In genomic region chr16:14095883-14096551, GRCh38 we compare ENCODE assay signal across 1 cellular context.
TF ChIP-seq lines count a peak whose summit lies in the region.

No MANE protein-coding gene starts in this region.

TF ChIP-seq in HEK293, 187 proteins besides CTCF, POLR2A, EP300 and RAD21 (continued from another document and continues in another):
- TF ChIP-seq ZNF362 (tag by site-specific recombination; IDR thresholded peaks at IDR 0.05) (no peak), ZNF704 (tag by site-specific recombination; IDR thresholded peaks at IDR 0.05) (0 out of 2 replicates have a peak, but pooled peaks have one; percentile 47), ZNF473 (tag by site-specific recombination; IDR thresholded peaks at IDR 0.05) (no peak), KLF10 (tag by site-specific recombination; IDR thresholded peaks at IDR 0.05) (no peak), ZNF394 (tag by site-specific recombination; IDR thresholded peaks at IDR 0.05; ENCODE audit: borderline replicate concordance) (peak; percentile 97), SP3 (tag by site-specific recombination; IDR thresholded peaks at IDR 0.05) (no peak; the same call in 1 of the 2 replicates), ZNF791 (tag by site-specific recombination; IDR thresholded peaks at IDR 0.05) (0 out of 2 replicates have a peak, but pooled peaks have one; percentile 48), ZNF416 (tag by site-specific recombination; IDR thresholded peaks at IDR 0.05) (no peak), ZBTB17 (tag by site-specific recombination; IDR thresholded peaks at IDR 0.05) (no peak), ZSCAN4 (tag by site-specific recombination; IDR thresholded peaks at IDR 0.05) (no peak), FEZF1 (tag by site-specific recombination; IDR thresholded peaks at IDR 0.05) (no peak), YY1 (tag by site-specific recombination; IDR thresholded peaks at IDR 0.05) (no peak), ZNF555 (tag by site-specific recombination; conservative IDR thresholded peaks at IDR 0.05) (peak; percentile 82), ZNF639 (tag by site-specific recombination; IDR thresholded peaks at IDR 0.05) (peak; percentile 78), ZNF571 (tag by site-specific recombination; IDR thresholded peaks at IDR 0.05) (no peak), OSR2 (tag by site-specific recombination; IDR thresholded peaks at IDR 0.05) (no peak), ZNF174 (tag by site-specific recombination; IDR thresholded peaks at IDR 0.05) (no peak), ZNF10 (tag by site-specific recombination; IDR thresholded peaks at IDR 0.05) (no peak), ZNF16 (tag by site-specific recombination; IDR thresholded peaks at IDR 0.05; ENCODE audit: low read depth) (no peak), ZNF513 (tag by site-specific recombination; IDR thresholded peaks at IDR 0.05) (no peak), ZNF114 (tag by site-specific recombination; IDR thresholded peaks at IDR 0.05) (no peak), SP2 (tag by site-specific recombination; IDR thresholded peaks at IDR 0.05) (no peak), ZNF658 (tag by site-specific recombination; IDR thresholded peaks at IDR 0.05) (no peak), ZNF677 (tag by site-specific recombination; IDR thresholded peaks at IDR 0.05) (no peak), ZXDB (tag by site-specific recombination; IDR thresholded peaks at IDR 0.05) (peak; percentile 59; the same call in 1 of the 2 replicates), ZBTB21 (tag by site-specific recombination; IDR thresholded peaks at IDR 0.05) (peak; percentile 40; the same call in 1 of the 2 replicates), ZNF148 (tag by site-specific recombination; IDR thresholded peaks at IDR 0.05; ENCODE audit: borderline replicate concordance) (no peak), KLF17 (tag by site-specific recombination; IDR thresholded peaks at IDR 0.05) (no peak), ZNF549 (tag by site-specific recombination; IDR thresholded peaks at IDR 0.05) (no peak), ZNF76 (tag by site-specific recombination; IDR thresholded peaks at IDR 0.05; ENCODE audit: borderline replicate concordance, low read depth) (no peak), SCRT2 (tag by site-specific recombination; IDR thresholded peaks at IDR 0.05) (no peak), ZNF138 (tag by site-specific recombination; IDR thresholded peaks at IDR 0.05; ENCODE audit: borderline replicate concordance) (peak; percentile 66; the same call in 1 of the 2 replicates), ZNF747 (tag by site-specific recombination; IDR thresholded peaks at IDR 0.05) (no peak), REPIN1 (tag by site-specific recombination; IDR thresholded peaks at IDR 0.05; ENCODE audit: low read depth) (no peak), ZNF501 (tag by site-specific recombination; IDR thresholded peaks at IDR 0.05) (peak; percentile 61; the same call in 1 of the 2 replicates), ZNF354C (tag by site-specific recombination; IDR thresholded peaks at IDR 0.05; ENCODE audit: borderline replicate concordance, low read depth) (0 out of 2 replicates have a peak, but pooled peaks have one; percentile 42), ZNF2 (tag by site-specific recombination; IDR thresholded peaks at IDR 0.05) (no peak), ZBTB20 (tag by site-specific recombination; IDR thresholded peaks at IDR 0.05) (no peak), ZSCAN16 (tag by site-specific recombination; IDR thresholded peaks at IDR 0.05) (no peak)
- TF ChIP-seq, protein P1, sequence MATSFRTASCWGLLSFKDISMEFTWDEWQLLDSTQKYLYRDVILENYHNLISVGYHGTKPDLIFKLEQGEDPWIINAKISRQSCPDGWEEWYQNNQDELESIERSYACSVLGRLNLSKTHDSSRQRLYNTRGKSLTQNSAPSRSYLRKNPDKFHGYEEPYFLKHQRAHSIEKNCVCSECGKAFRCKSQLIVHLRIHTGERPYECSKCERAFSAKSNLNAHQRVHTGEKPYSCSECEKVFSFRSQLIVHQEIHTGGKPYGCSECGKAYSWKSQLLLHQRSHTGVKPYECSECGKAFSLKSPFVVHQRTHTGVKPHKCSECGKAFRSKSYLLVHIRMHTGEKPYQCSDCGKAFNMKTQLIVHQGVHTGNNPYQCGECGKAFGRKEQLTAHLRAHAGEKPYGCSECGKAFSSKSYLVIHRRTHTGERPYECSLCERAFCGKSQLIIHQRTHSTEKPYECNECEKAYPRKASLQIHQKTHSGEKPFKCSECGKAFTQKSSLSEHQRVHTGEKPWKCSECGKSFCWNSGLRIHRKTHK (tag by site-specific recombination; IDR thresholded peaks at IDR 0.05): no peak
- TF ChIP-seq, protein P2, sequence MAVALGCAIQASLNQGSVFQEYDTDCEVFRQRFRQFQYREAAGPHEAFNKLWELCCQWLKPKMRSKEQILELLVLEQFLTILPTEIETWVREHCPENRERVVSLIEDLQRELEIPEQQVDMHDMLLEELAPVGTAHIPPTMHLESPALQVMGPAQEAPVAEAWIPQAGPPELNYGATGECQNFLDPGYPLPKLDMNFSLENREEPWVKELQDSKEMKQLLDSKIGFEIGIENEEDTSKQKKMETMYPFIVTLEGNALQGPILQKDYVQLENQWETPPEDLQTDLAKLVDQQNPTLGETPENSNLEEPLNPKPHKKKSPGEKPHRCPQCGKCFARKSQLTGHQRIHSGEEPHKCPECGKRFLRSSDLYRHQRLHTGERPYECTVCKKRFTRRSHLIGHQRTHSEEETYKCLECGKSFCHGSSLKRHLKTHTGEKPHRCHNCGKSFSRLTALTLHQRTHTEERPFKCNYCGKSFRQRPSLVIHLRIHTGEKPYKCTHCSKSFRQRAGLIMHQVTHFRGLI (tag by site-specific recombination; IDR thresholded peaks at IDR 0.05): no peak
- TF ChIP-seq, protein P3, sequence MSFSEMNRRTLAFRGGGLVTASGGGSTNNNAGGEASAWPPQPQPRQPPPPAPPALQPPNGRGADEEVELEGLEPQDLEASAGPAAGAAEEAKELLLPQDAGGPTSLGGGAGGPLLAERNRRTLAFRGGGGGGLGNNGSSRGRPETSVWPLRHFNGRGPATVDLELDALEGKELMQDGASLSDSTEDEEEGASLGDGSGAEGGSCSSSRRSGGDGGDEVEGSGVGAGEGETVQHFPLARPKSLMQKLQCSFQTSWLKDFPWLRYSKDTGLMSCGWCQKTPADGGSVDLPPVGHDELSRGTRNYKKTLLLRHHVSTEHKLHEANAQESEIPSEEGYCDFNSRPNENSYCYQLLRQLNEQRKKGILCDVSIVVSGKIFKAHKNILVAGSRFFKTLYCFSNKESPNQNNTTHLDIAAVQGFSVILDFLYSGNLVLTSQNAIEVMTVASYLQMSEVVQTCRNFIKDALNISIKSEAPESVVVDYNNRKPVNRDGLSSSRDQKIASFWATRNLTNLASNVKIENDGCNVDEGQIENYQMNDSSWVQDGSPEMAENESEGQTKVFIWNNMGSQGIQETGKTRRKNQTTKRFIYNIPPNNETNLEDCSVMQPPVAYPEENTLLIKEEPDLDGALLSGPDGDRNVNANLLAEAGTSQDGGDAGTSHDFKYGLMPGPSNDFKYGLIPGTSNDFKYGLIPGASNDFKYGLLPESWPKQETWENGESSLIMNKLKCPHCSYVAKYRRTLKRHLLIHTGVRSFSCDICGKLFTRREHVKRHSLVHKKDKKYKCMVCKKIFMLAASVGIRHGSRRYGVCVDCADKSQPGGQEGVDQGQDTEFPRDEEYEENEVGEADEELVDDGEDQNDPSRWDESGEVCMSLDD (tag by site-specific recombination; IDR thresholded peaks at IDR 0.05): no peak
- TF ChIP-seq, protein P4, sequence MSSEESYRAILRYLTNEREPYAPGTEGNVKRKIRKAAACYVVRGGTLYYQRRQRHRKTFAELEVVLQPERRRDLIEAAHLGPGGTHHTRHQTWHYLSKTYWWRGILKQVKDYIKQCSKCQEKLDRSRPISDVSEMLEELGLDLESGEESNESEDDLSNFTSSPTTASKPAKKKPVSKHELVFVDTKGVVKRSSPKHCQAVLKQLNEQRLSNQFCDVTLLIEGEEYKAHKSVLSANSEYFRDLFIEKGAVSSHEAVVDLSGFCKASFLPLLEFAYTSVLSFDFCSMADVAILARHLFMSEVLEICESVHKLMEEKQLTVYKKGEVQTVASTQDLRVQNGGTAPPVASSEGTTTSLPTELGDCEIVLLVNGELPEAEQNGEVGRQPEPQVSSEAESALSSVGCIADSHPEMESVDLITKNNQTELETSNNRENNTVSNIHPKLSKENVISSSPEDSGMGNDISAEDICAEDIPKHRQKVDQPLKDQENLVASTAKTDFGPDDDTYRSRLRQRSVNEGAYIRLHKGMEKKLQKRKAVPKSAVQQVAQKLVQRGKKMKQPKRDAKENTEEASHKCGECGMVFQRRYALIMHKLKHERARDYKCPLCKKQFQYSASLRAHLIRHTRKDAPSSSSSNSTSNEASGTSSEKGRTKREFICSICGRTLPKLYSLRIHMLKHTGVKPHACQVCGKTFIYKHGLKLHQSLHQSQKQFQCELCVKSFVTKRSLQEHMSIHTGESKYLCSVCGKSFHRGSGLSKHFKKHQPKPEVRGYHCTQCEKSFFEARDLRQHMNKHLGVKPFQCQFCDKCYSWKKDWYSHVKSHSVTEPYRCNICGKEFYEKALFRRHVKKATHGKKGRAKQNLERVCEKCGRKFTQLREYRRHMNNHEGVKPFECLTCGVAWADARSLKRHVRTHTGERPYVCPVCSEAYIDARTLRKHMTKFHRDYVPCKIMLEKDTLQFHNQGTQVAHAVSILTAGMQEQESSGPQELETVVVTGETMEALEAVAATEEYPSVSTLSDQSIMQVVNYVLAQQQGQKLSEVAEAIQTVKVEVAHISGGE (tag by site-specific recombination; conservative IDR thresholded peaks at IDR 0.05; ENCODE audit: low read depth): peak; percentile 77
